Comparison of ENCODE assay signal across 1 cellular context in the genomic region with DNA sequence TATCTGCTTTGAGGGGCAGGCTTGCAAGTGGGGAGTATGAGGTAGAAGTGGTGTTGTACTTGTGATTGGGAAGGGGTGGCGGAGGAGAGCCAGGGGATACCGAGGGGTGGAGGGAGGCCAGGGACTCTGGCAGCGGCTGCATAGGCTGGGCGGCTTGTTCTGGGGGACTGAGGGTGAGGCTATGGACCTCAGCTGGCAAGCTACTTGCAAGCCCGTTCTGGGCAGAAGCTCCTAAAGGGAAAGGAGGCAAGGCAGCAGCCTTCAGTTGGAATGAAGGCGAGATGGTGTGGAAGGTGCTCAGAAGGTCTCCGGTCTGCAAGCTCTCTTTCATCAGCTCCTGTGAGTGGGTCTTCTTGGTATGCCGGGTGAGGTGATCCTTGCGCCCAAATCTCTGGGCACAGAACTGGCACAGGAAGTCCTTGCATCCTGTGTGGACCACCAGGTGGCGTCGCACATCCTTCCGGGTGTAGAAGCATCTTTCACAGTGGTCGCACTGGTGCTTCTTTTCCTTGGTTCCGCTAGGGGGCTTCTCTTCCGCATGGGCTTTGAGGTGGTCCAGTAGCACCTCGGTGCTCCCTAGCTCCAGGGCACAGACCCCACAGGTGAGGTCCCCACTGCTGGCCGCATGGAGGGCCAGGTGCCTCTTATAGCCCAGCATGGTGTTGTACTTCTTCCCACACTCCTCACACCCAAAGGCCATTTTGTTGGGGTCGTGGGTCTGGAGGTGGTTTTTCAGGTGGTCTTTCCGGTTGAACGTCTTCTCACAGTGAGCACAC.
TF ChIP-seq lines count a peak whose summit lies in the region.

No MANE protein-coding gene starts in this region.

TF ChIP-seq in H1, 55 proteins besides CTCF, POLR2A, EP300 and RAD21 (continued from another document):
- TF ChIP-seq, protein P1, sequence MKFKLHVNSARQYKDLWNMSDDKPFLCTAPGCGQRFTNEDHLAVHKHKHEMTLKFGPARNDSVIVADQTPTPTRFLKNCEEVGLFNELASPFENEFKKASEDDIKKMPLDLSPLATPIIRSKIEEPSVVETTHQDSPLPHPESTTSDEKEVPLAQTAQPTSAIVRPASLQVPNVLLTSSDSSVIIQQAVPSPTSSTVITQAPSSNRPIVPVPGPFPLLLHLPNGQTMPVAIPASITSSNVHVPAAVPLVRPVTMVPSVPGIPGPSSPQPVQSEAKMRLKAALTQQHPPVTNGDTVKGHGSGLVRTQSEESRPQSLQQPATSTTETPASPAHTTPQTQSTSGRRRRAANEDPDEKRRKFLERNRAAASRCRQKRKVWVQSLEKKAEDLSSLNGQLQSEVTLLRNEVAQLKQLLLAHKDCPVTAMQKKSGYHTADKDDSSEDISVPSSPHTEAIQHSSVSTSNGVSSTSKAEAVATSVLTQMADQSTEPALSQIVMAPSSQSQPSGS (IDR thresholded peaks at IDR 0.05; ENCODE audit: low read length), result no peak
- no peak for TF ChIP-seq SAP30 (IDR thresholded peaks at IDR 0.05; ENCODE audit: insufficient read depth, insufficient replicate concordance, low read length)
- TF ChIP-seq SIRT6 (IDR thresholded peaks at IDR 0.05; ENCODE audit: low read length), result no peak
- no peak for TF ChIP-seq BRCA1 (IDR thresholded peaks at IDR 0.05; ENCODE audit: low read depth, low read length)
- TF ChIP-seq BCL11A (IDR thresholded peaks at IDR 0.05; ENCODE audit: low read depth in 2 of 2, low read length in 2 of 2), result no peak
- no peak for TF ChIP-seq HDAC2 (IDR thresholded peaks at IDR 0.05; ENCODE audit: borderline replicate concordance in 1 of 2, low read depth in 2 of 2, low read length in 2 of 2)
- peak; percentile 73 for TF ChIP-seq YY1 (IDR thresholded peaks at IDR 0.05; ENCODE audit: low read depth, low read length)
- 0 out of 2 replicates have a peak, but pooled peaks have one; percentile 28 for TF ChIP-seq JUND (IDR thresholded peaks at IDR 0.05; ENCODE audit: low read length)
- TF ChIP-seq GTF2F1 (IDR thresholded peaks at IDR 0.05; ENCODE audit: borderline replicate concordance, low read depth, low read length), result no peak
